1 cellular context compared by ENCODE assay signal in genomic region chr4:185425600-185426352, GRCh38.
TF ChIP-seq lines count a peak whose summit lies in the region.

Gene UFSP2 (minus strand): TSS chr4:185425964. CDS start chr4:185425868, 96 bp downstream.

TF ChIP-seq in HepG2, 621 proteins besides CTCF, POLR2A, EP300 and RAD21 (continued from another document and continues in another):
- TF ChIP-seq HINFP (CRISPR knock-in tag; IDR thresholded peaks at IDR 0.05; ENCODE audit: low read depth) (peak; percentile 87; the same call in 1 of the 2 replicates), ZNF746 (CRISPR knock-in tag; IDR thresholded peaks at IDR 0.05) (no peak), ZNF317 (CRISPR knock-in tag; IDR thresholded peaks at IDR 0.05) (peak; percentile 86), RBAK (CRISPR knock-in tag; IDR thresholded peaks at IDR 0.05) (no peak), ZBTB4 (CRISPR knock-in tag; IDR thresholded peaks at IDR 0.05; ENCODE audit: borderline replicate concordance) (no peak), ZNF576 (CRISPR knock-in tag; IDR thresholded peaks at IDR 0.05) (no peak), ZNF543 (CRISPR knock-in tag; IDR thresholded peaks at IDR 0.05) (no peak; the same call in 1 of the 2 replicates), ZFP62 (CRISPR knock-in tag; IDR thresholded peaks at IDR 0.05) (peak; percentile 94; the same call in 1 of the 2 replicates), POLR2G (IDR thresholded peaks at IDR 0.05; ENCODE audit: low read depth, low read length) (peak; percentile 63), MATR3 (CRISPR knock-in tag; IDR thresholded peaks at IDR 0.05) (no peak), MLLT10 (CRISPR knock-in tag; IDR thresholded peaks at IDR 0.05) (no peak), TFDP2 (CRISPR knock-in tag; IDR thresholded peaks at IDR 0.05) (peak; percentile 56; the same call in 1 of the 2 replicates), GRHL1 (CRISPR knock-in tag; conservative IDR thresholded peaks at IDR 0.05) (no peak), ZNF292 (CRISPR knock-in tag; IDR thresholded peaks at IDR 0.05; ENCODE audit: borderline replicate concordance, low read depth) (peak; percentile 57; the same call in 1 of the 2 replicates), ZBTB49 (CRISPR knock-in tag; IDR thresholded peaks at IDR 0.05; ENCODE audit: borderline replicate concordance) (no peak), ZNF776 (CRISPR knock-in tag; IDR thresholded peaks at IDR 0.05) (peak; percentile 55; the same call in 1 of the 2 replicates), THAP9 (CRISPR knock-in tag; IDR thresholded peaks at IDR 0.05; ENCODE audit: borderline replicate concordance) (peak; percentile 64; the same call in 1 of the 2 replicates), CBX1 (IDR thresholded peaks at IDR 0.05; ENCODE audit: low read depth) (no peak), ZNF281 (CRISPR knock-in tag; IDR thresholded peaks at IDR 0.05; ENCODE audit: borderline replicate concordance) (no peak), ZFP37 (CRISPR knock-in tag; IDR thresholded peaks at IDR 0.05; ENCODE audit: borderline replicate concordance) (no peak), HNRNPLL (IDR thresholded peaks at IDR 0.05; ENCODE audit: low read depth, low read length, poor library complexity, severe bottlenecking) (peak; percentile 99), ZNF512B (CRISPR knock-in tag; IDR thresholded peaks at IDR 0.05; ENCODE audit: borderline replicate concordance) (no peak), SUZ12 (IDR thresholded peaks at IDR 0.05; ENCODE audit: low read depth, low read length) (peak; percentile 63), CSRNP2 (CRISPR knock-in tag; conservative IDR thresholded peaks at IDR 0.05; ENCODE audit: low read depth) (no peak), ZBTB26 (CRISPR knock-in tag; IDR thresholded peaks at IDR 0.05; ENCODE audit: borderline replicate concordance) (no peak), ZNF235 (CRISPR knock-in tag; IDR thresholded peaks at IDR 0.05; ENCODE audit: borderline replicate concordance) (peak; percentile 89; the same call in 1 of the 2 replicates), ZNF790 (CRISPR knock-in tag; IDR thresholded peaks at IDR 0.05; ENCODE audit: borderline replicate concordance) (no peak), ZBTB3 (CRISPR knock-in tag; IDR thresholded peaks at IDR 0.05; ENCODE audit: borderline replicate concordance, low read depth) (peak; percentile 44; the same call in 1 of the 2 replicates)
